In genomic region chr5:89847743-89848142, GRCh38 we compare ENCODE assay signal across 24 cellular contexts.
DNase-seq lines count a peak whose midpoint lies in the region; ATAC-seq and TF ChIP-seq lines count a peak whose summit lies in the region.
"Had no signal": no experiment of that assay in that cellular context is flagged by ENCODE, and none has a peak within 500 bp of the region (broad histone marks: within the 10 kb centered on the region; RNA-seq: fewer than 3 reads in every experiment).

No MANE protein-coding gene starts in this region.

- TF ChIP-seq CTCF in PC-3 (conservative IDR thresholded peaks at IDR 0.05; ENCODE audit: low read depth, low read length) (no peak), mammary epithelial cell (conservative IDR thresholded peaks at IDR 0.05 in 1 of 2, IDR thresholded peaks at IDR 0.05 in 1 of 2; ENCODE audit: extremely low read depth in 1 of 2, insufficient read depth in 1 of 2, low read depth in 1 of 2, low read length in 2 of 2) (no peak)

- H3K9me3 ChIP-seq in PC-3 (ENCODE audit: low read length) (no peaks in the 10 kb centered on the region), mammary epithelial cell (replicated peaks; ENCODE audit: insufficient read depth, low read length) (no peaks in the 10 kb centered on the region), trophoblast cell (ENCODE audit: insufficient read depth, low read depth, low read length) (no peaks in the 10 kb centered on the region)
- H3K9me3 ChIP-seq: thoracic aorta, vagina had no signal

- H3K18ac ChIP-seq in trophoblast cell (ENCODE audit: low read length) = no peak overlapping the region

- H4K20me1 ChIP-seq in PC-3 (ENCODE audit: low read length) = no peaks in the 10 kb centered on the region
- no peaks in the 10 kb centered on the region for H4K20me1 ChIP-seq in mammary epithelial cell (ENCODE audit: insufficient read depth, low read length)

- H3K9ac ChIP-seq in PC-3 (ENCODE audit: low read length) (no peak overlapping the region), mammary epithelial cell (ENCODE audit: insufficient read depth, low read length) (no peak overlapping the region), trophoblast cell (ENCODE audit: low read length) (no peak overlapping the region)

- dilution Hi-C loops in mammary epithelial cell (cut with HindIII; ENCODE audit: low sequenced_read_pairs) = no loop called here

- H3K27ac ChIP-seq in PC-3 (ENCODE audit: low read length) = no peak overlapping the region
- no peak overlapping the region for H3K27ac ChIP-seq in mammary epithelial cell (ENCODE audit: insufficient read depth, low read depth, low read length)
- no peak overlapping the region for H3K27ac ChIP-seq in trophoblast cell (ENCODE audit: low read depth, low read length)
- H3K27ac ChIP-seq: HL-60, thoracic aorta, vagina had no signal

- no peak overlapping the region for H3K14ac ChIP-seq in trophoblast cell (ENCODE audit: low read length)

- POLR2A ChIA-PET in PC-3 (lab: Charles Lee; ENCODE audit: unreplicated experiment) = no interaction called here

- no peak overlapping the region for H3K23ac ChIP-seq in trophoblast cell (ENCODE audit: low read length)

- intact Hi-C loops in PC-3 (cut with micrococcal nuclease) = no loop called here
- intact Hi-C loops in mammary epithelial cell (cut with micrococcal nuclease) = no loop called here

- H2BK120ac ChIP-seq in trophoblast cell (ENCODE audit: insufficient read depth, low read length, poor library complexity) = no peak overlapping the region

- H4K91ac ChIP-seq in trophoblast cell (ENCODE audit: low read depth, low read length) = no peak overlapping the region

- H3K4me1 ChIP-seq in PC-3 (ENCODE audit: insufficient read depth, low read length) (no peaks in the 10 kb centered on the region), mammary epithelial cell (ENCODE audit: insufficient read depth, low read length) (no peaks in the 10 kb centered on the region), trophoblast cell (ENCODE audit: control insufficient read depth in 1 of 2, insufficient read depth in 2 of 2, low read length in 2 of 2) (peaks cover 3 to 7% of the 10 kb centered on the region in 2 experiments)
- H3K4me1 ChIP-seq: vagina had no signal

- no peak overlapping the region for H3K4ac ChIP-seq in trophoblast cell (ENCODE audit: low read depth, low read length)

- no peak overlapping the region for H2AK5ac ChIP-seq in trophoblast cell (ENCODE audit: low read length)

- H3K79me2 ChIP-seq in PC-3 (ENCODE audit: low read length) = no peaks in the 10 kb centered on the region
- no peaks in the 10 kb centered on the region for H3K79me2 ChIP-seq in mammary epithelial cell (ENCODE audit: insufficient read depth, low read length)
- no peaks in the 10 kb centered on the region for H3K79me2 ChIP-seq in trophoblast cell (ENCODE audit: control insufficient read depth, insufficient read depth, low read length, poor library complexity)

- H3K4me3 ChIP-seq in PC-3 (ENCODE audit: low read length) (no peak overlapping the region), mammary epithelial cell (replicated peaks in 1 of 3; ENCODE audit: insufficient read depth in 1 of 3, low read depth in 2 of 3, low read length in 3 of 3) (no peak overlapping the region), trophoblast cell (ENCODE audit: low read depth, low read length) (no peak overlapping the region)
- H3K4me3 ChIP-seq: thoracic aorta, vagina had no signal

- no peaks in the 10 kb centered on the region for H3K9me2 ChIP-seq in PC-3 (replicated peaks; ENCODE audit: low read length)

- peak; percentile 59; the same call in 1 of the 2 replicates for ATAC-seq in PC-3
- ATAC-seq: activated CD4-positive, alpha-beta T cell treated with anti-CD3 and anti-CD28 coated beads for 36 hours; activated T-cell treated with anti-CD3 and anti-CD28 coated beads, Interleukin-2, amount 50 U/mL, for 4 hours; naive thymus-derived CD8-positive, alpha-beta T cell had no signal

- BruUV-seq in PC-3 (replicated peaks; lab: Mats Ljungman, UMichigan) = no TSS peak
- no TSS peak for BruUV-seq in mammary epithelial cell (replicated peaks; lab: Mats Ljungman, UMichigan)

- H3K79me1 ChIP-seq in trophoblast cell (ENCODE audit: low read length) = no peaks in the 10 kb centered on the region

- DNase-seq in ELR (ENCODE audit: low read depth) = peak; percentile 17
- DNase-seq in PC-3 = peak; percentile 30
- DNase-seq in mammary epithelial cell = peak; percentile 44
- no peak for DNase-seq in trophoblast cell
- no peak for DNase-seq in NOMO-1 treated with DMSO at 0.1 percent for 48 hours (lab: John Stamatoyannopoulos, UW; ENCODE audit: unreplicated experiment)
- DNase-seq in NCI-H524 treated with DMSO at 0.1 percent for 48 hours (lab: John Stamatoyannopoulos, UW) = no peak
- no peak for DNase-seq in stimulated activated CD4-positive, alpha-beta T cell treated with anti-CD3 and anti-CD28 coated beads, Interleukin-2, amount 100 ng/mL, for 24 hours
- DNase-seq in NK-92 treated with Interleukin-12 subunit alpha and Interleukin-12 subunit beta, amount 100 ng/mL, for 24 hours (lab: John Stamatoyannopoulos, UW) = no peak
- DNase-seq: activated CD4-positive, alpha-beta T cell treated with anti-CD3 and anti-CD28 coated beads for 36 hours; activated naive CD4-positive, alpha-beta T cell; activated T-cell treated with anti-CD3 and anti-CD28 coated beads, Interleukin-2, amount 50 U/mL, for 4 hours; anterior cingulate cortex; Calu3; naive thymus-derived CD8-positive, alpha-beta T cell; NCI-H2081; NCI-H226; NCI-H748 treated with DMSO at 0.1 percent for 48 hours; retina; stimulated activated CD4-positive, alpha-beta T cell treated with anti-CD3 and anti-CD28 coated beads, Interleukin-12 subunit alpha, Interleukin-12 subunit beta, amount 100 ng/mL, for 4 hours; stimulated activated CD4-positive, alpha-beta T cell treated with anti-CD3 and anti-CD28 coated beads, Interleukin-4, amount 100 ng/mL, for 4 hours; stimulated activated naive CD4-positive, alpha-beta T cell treated with Interleukin-2 at 50 U/mL for 16 hours had no signal

- peaks cover 7% of the 10 kb centered on the region; the same call in 1 of the 2 replicates for H3K27me3 ChIP-seq in PC-3 (ENCODE audit: low read length)
- peaks cover 3% of the 10 kb centered on the region for H3K27me3 ChIP-seq in mammary epithelial cell (ENCODE audit: insufficient read depth, low read length)
- H3K27me3 ChIP-seq in trophoblast cell (ENCODE audit: insufficient read depth, low read length) = no peaks in the 10 kb centered on the region
- H3K27me3 ChIP-seq: vagina had no signal

- WGBS in mammary epithelial cell (ENCODE audit: low coverage, missing lambda C conversion rate) = 27% methylated on average over 4 of the region's 4 CpGs
- no CpG with 5 or more reads among the region's 4 CpGs for WGBS in trophoblast cell (ENCODE audit: extremely low coverage, insufficient coverage, insufficient read length)

- H2AFZ ChIP-seq in PC-3 (ENCODE audit: low read length) (no peak overlapping the region), mammary epithelial cell (ENCODE audit: low read depth, low read length) (no peak overlapping the region), trophoblast cell (ENCODE audit: insufficient read depth, low read length, poor library complexity) (no peak overlapping the region)

- H2BK12ac ChIP-seq in trophoblast cell (ENCODE audit: low read length) = no peak overlapping the region

- H3K36me3 ChIP-seq in PC-3 (ENCODE audit: low read depth, low read length) = no peaks in the 10 kb centered on the region
- H3K36me3 ChIP-seq in mammary epithelial cell (ENCODE audit: insufficient read depth, low read length) = no peaks in the 10 kb centered on the region
- H3K36me3 ChIP-seq in trophoblast cell (ENCODE audit: control insufficient read depth in 1 of 2, insufficient read depth in 2 of 2, low read length in 2 of 2) = no peaks in the 10 kb centered on the region
- H3K36me3 ChIP-seq: thoracic aorta, vagina had no signal

- H3F3A ChIP-seq in PC-3 (ENCODE audit: low read length, unreplicated experiment) = no peaks in the 10 kb centered on the region

- H3K4me2 ChIP-seq in PC-3 (ENCODE audit: low read length) (no peak overlapping the region), mammary epithelial cell (ENCODE audit: insufficient read depth, low read depth, low read length) (no peak overlapping the region), trophoblast cell (ENCODE audit: low read length) (no peak overlapping the region)

- H4K12ac ChIP-seq in trophoblast cell (ENCODE audit: low read depth, low read length) = no peak overlapping the region

- H4K8ac ChIP-seq in trophoblast cell (ENCODE audit: low read depth, low read length) = no peak overlapping the region

- in situ Hi-C loops in mammary epithelial cell (cut with MboI; ENCODE audit: low sequenced_read_pairs in 2 of 2) = no loop called here

- H2BK5ac ChIP-seq in trophoblast cell (ENCODE audit: low read depth, low read length, poor library complexity) = peak overlapping the region; percentile 49

- CTCF ChIA-PET in PC-3 (lab: Charles Lee) = no interaction called here
- CTCF ChIA-PET in mammary epithelial cell (lab: Charles Lee; ENCODE audit: low non-redundant PET) = no interaction called here

Comparison
In these comparisons a context has a peak if more than half of its experiments do, and no peak if none do; other contexts are left out.
1. DNase-seq: peak in ELR (single experiment), PC-3 (single experiment) and mammary epithelial cell (single experiment); none in trophoblast cell (0 of 2), NOMO-1 treated with DMSO at 0.1 percent for 48 hours (single experiment), NCI-H524 treated with DMSO at 0.1 percent for 48 hours (single experiment), stimulated activated CD4-positive, alpha-beta T cell treated with anti-CD3 and anti-CD28 coated beads, Interleukin-2, amount 100 ng/mL, for 24 hours (0 of 2) and NK-92 treated with Interleukin-12 subunit alpha and Interleukin-12 subunit beta, amount 100 ng/mL, for 24 hours (single experiment).